21 cellular contexts compared by ENCODE assay signal in genomic region chr16:31478956-31479355, GRCh38. TPM values are rescaled to one million over a fixed set of nuclear protein-coding genes. Genes with fewer than 3 reads are reported as not detected.
DNase-seq lines count a peak whose midpoint lies in the region; ATAC-seq, FAIRE-seq and TF ChIP-seq lines count a peak whose summit lies in the region.
"Had no signal": no experiment of that assay in that cellular context is flagged by ENCODE, and none has a peak within 500 bp of the region (broad histone marks: within the 10 kb centered on the region; RNA-seq: fewer than 3 reads in every experiment).

No MANE protein-coding gene starts in this region.

- no peak overlapping the region for H3K27ac ChIP-seq in CD4-positive, alpha-beta T cell (ENCODE audit: low read depth, low read length)
- no peak overlapping the region for H3K27ac ChIP-seq in neuronal stem cell (replicated peaks; ENCODE audit: low read length)
- no peak overlapping the region for H3K27ac ChIP-seq in smooth muscle cell (ENCODE audit: low read depth)
- H3K27ac ChIP-seq: BLaER1 treated with 17β-estradiol and CSF1 and Interleukin-3, amounts not matched to agents 10 nM and 100 nM had no signal

- FAIRE-seq in bronchial epithelial cell (lab: Jason Lieb, UNC): peak; percentile 36
- FAIRE-seq: GM12878, GM18507, H1, HTR-8/SVneo had no signal

- DNase-seq in CD4-positive, alpha-beta T cell: no peak
- DNase-seq in bronchial epithelial cell (ENCODE audit: low read depth) (no peak), neuronal stem cell (ENCODE audit: low spot score) (no peak), smooth muscle cell (lab: John Stamatoyannopoulos, UW; ENCODE audit: unreplicated experiment) (no peak)
- no peak for DNase-seq in stimulated activated CD4-positive, alpha-beta T cell treated with anti-CD3 and anti-CD28 coated beads, Interleukin-4, amount 100 ng/mL, for 24 hours
- no peak for DNase-seq in activated CD8-positive, alpha-beta T cell treated with anti-CD3 and anti-CD28 coated beads for 36 hours
- DNase-seq: ACHN; Calu3; CD4-positive, CD25-positive, alpha-beta regulatory T cell; DMS79; HCEC 1CT; HFFc6 had no signal

- no peak overlapping the region for H2AFZ ChIP-seq in neuronal stem cell (ENCODE audit: low read length)
- no peak overlapping the region for H2AFZ ChIP-seq in smooth muscle cell (ENCODE audit: low read depth)

- H3K9ac ChIP-seq in neuronal stem cell (ENCODE audit: low read depth, low read length, poor library complexity): no peak overlapping the region
- no peak overlapping the region for H3K9ac ChIP-seq in smooth muscle cell (ENCODE audit: low read depth)
- H3K9ac ChIP-seq: BLaER1 treated with 17β-estradiol and CSF1 and Interleukin-3, amounts not matched to agents 10 nM and 100 nM had no signal

- no CpG with 5 or more reads among the region's 3 CpGs for WGBS in neuronal stem cell (ENCODE audit: extremely low coverage in 2 of 2, insufficient read length in 2 of 2, insufficient replicate concordance in 1 of 2), 2 donors
- WGBS in smooth muscle cell (ENCODE audit: low lambda C conversion rate): 87% methylated on average over 3 of the region's 3 CpGs

- no peak overlapping the region for H2BK15ac ChIP-seq in neuronal stem cell (ENCODE audit: low read length)

- no peak overlapping the region for H3K4ac ChIP-seq in neuronal stem cell (ENCODE audit: low read length)

- H3K4me1 ChIP-seq in neuronal stem cell (ENCODE audit: control insufficient read depth in 2 of 2, insufficient read depth in 1 of 2, low read depth in 1 of 2, low read length in 2 of 2) (peaks cover 0 to 6% of the 10 kb centered on the region in 2 donors), smooth muscle cell (ENCODE audit: low read depth) (no peaks in the 10 kb centered on the region)

- H3K9me3 Mint-ChIP-seq in CD4-positive, alpha-beta T cell: no peaks in the 10 kb centered on the region
- no peaks in the 10 kb centered on the region for H3K9me3 Mint-ChIP-seq in activated CD8-positive, alpha-beta T cell treated with anti-CD3 and anti-CD28 coated beads for 36 hours
- H3K9me3 Mint-ChIP-seq: CD4-positive, CD25-positive, alpha-beta regulatory T cell; HFFc6 had no signal

- H3K9me3 ChIP-seq in CD4-positive, alpha-beta T cell (ENCODE audit: control insufficient read depth, low read length): no peaks in the 10 kb centered on the region
- H3K9me3 ChIP-seq in neuronal stem cell (replicated peaks in 1 of 2; ENCODE audit: control insufficient read depth in 2 of 2, insufficient read depth in 1 of 2, low read depth in 1 of 2, low read length in 2 of 2): peaks cover 0 to 2% of the 10 kb centered on the region in 2 donors
- no peaks in the 10 kb centered on the region for H3K9me3 ChIP-seq in smooth muscle cell (replicated peaks; ENCODE audit: low read depth)
- H3K9me3 ChIP-seq: BLaER1 treated with 17β-estradiol and CSF1 and Interleukin-3, amounts not matched to agents 10 nM and 100 nM had no signal

- peak overlapping the region; percentile 97 for H4K8ac ChIP-seq in neuronal stem cell (ENCODE audit: low read depth, low read length)

- H2AK5ac ChIP-seq in neuronal stem cell (ENCODE audit: low read depth, low read length): no peak overlapping the region

- H2BK12ac ChIP-seq in neuronal stem cell (ENCODE audit: low read length): no peak overlapping the region

- H4K91ac ChIP-seq in neuronal stem cell (ENCODE audit: low read depth, low read length, poor library complexity): no peak overlapping the region

- H3F3A ChIP-seq in smooth muscle cell (ENCODE audit: low read depth): peaks cover 38% of the 10 kb centered on the region

- CTCF ChIA-PET in CD4-positive, alpha-beta T cell (lab: Charles Lee): interaction anchor here (0.9 to 1.5 kb wide), 2 partner anchors 18 to 29 kb away, joined by 3 read pairs; partner anchors contain the start of gene RUSF1
- CTCF ChIA-PET in activated CD8-positive, alpha-beta T cell treated with anti-CD3 and anti-CD28 coated beads for 36 hours (lab: Charles Lee): interaction anchor here (2.1 to 10.2 kb wide), 2 partner anchors 9 to 20 kb away, joined by 5 to 70 read pairs; partner anchors contain the start of gene ARMC5

- H3K4me3 ChIP-seq in bronchial epithelial cell (ENCODE audit: low read depth, low read length): no peak overlapping the region
- H3K4me3 ChIP-seq in neuronal stem cell (ENCODE audit: low read length in 2 of 2): no peak overlapping the region
- no peak overlapping the region for H3K4me3 ChIP-seq in smooth muscle cell
- H3K4me3 ChIP-seq: BLaER1 treated with 17β-estradiol and CSF1 and Interleukin-3, amounts not matched to agents 10 nM and 100 nM; GM12878 had no signal

- no peaks in the 10 kb centered on the region for H3K36me3 Mint-ChIP-seq in CD4-positive, alpha-beta T cell (ENCODE audit: low read depth)
- H3K36me3 Mint-ChIP-seq in activated CD8-positive, alpha-beta T cell treated with anti-CD3 and anti-CD28 coated beads for 36 hours (ENCODE audit: low read depth): no peaks in the 10 kb centered on the region
- H3K36me3 Mint-ChIP-seq: CD4-positive, CD25-positive, alpha-beta regulatory T cell had no signal

- H3K27me3 Mint-ChIP-seq in CD4-positive, alpha-beta T cell: no peaks in the 10 kb centered on the region
- H3K27me3 Mint-ChIP-seq in activated CD8-positive, alpha-beta T cell treated with anti-CD3 and anti-CD28 coated beads for 36 hours: peaks cover 2% of the 10 kb centered on the region
- H3K27me3 Mint-ChIP-seq: CD4-positive, CD25-positive, alpha-beta regulatory T cell had no signal

- no peak for TF ChIP-seq CTCF in CD4-positive, alpha-beta T cell (IDR thresholded peaks at IDR 0.05)
- TF ChIP-seq CTCF in bronchial epithelial cell (IDR thresholded peaks at IDR 0.05; ENCODE audit: insufficient read depth, low read length, severe bottlenecking) (no peak), smooth muscle cell (IDR thresholded peaks at IDR 0.05; ENCODE audit: borderline replicate concordance, insufficient read depth, poor library complexity, severe bottlenecking) (no peak)
- no peak for TF ChIP-seq CTCF in activated CD8-positive, alpha-beta T cell treated with anti-CD3 and anti-CD28 coated beads for 36 hours (IDR thresholded peaks at IDR 0.05)

- intact Hi-C loops in CD4-positive, alpha-beta T cell (cut with DNase I, micrococcal nuclease): no loop called here
- intact Hi-C loops in activated CD8-positive, alpha-beta T cell treated with anti-CD3 and anti-CD28 coated beads for 36 hours (cut with micrococcal nuclease): no loop called here

- no peak overlapping the region for H3K23ac ChIP-seq in neuronal stem cell (ENCODE audit: low read depth, low read length, poor library complexity)

- ATAC-seq in CD4-positive, alpha-beta T cell (ENCODE audit: poor library complexity): no peak
- no peak for ATAC-seq in activated CD8-positive, alpha-beta T cell treated with anti-CD3 and anti-CD28 coated beads for 36 hours
- no peak for ATAC-seq in HG02759 (IDR thresholded peaks at IDR 0.05; ENCODE audit: unreplicated experiment)
- ATAC-seq: GM12878 had no signal

- H3K14ac ChIP-seq in neuronal stem cell (ENCODE audit: low read length): peak overlapping the region; percentile 57

- H3K79me1 ChIP-seq in neuronal stem cell (ENCODE audit: low read depth, low read length): peaks cover 2% of the 10 kb centered on the region

- no peaks in the 10 kb centered on the region for H3K79me2 ChIP-seq in smooth muscle cell (ENCODE audit: low read depth)

- no peak overlapping the region for H2BK5ac ChIP-seq in neuronal stem cell (ENCODE audit: low read length)

- H3K27me3 ChIP-seq in CD4-positive, alpha-beta T cell (ENCODE audit: control insufficient read depth, insufficient read depth, low read length): no peaks in the 10 kb centered on the region
- H3K27me3 ChIP-seq in bronchial epithelial cell (ENCODE audit: control insufficient read depth, insufficient read depth, low read length): peaks cover 2% of the 10 kb centered on the region
- peaks cover 0 to 72% (median 24%) of the 10 kb centered on the region in 3 experiments for H3K27me3 ChIP-seq in neuronal stem cell (ENCODE audit: control insufficient read depth in 3 of 3, insufficient read depth in 3 of 3, low read depth in 1 of 3, low read length in 3 of 3)
- no peaks in the 10 kb centered on the region for H3K27me3 ChIP-seq in smooth muscle cell (ENCODE audit: low read depth)
- H3K27me3 ChIP-seq: BLaER1 treated with 17β-estradiol and CSF1 and Interleukin-3, amounts not matched to agents 10 nM and 100 nM had no signal

- no peak overlapping the region for H2BK120ac ChIP-seq in neuronal stem cell (ENCODE audit: low read depth, low read length)

- H3K36me3 ChIP-seq in bronchial epithelial cell (ENCODE audit: control insufficient read depth, insufficient read depth, low read length): peaks cover 18% of the 10 kb centered on the region
- peaks cover 0 to 26% of the 10 kb centered on the region in 2 donors for H3K36me3 ChIP-seq in neuronal stem cell (replicated peaks in 1 of 2; ENCODE audit: control insufficient read depth in 2 of 2, insufficient read depth in 2 of 2, low read length in 2 of 2)
- H3K36me3 ChIP-seq in smooth muscle cell (ENCODE audit: low read depth): peaks cover 6% of the 10 kb centered on the region

- POLR2A ChIA-PET in CD4-positive, alpha-beta T cell (lab: Charles Lee): interaction anchor here (4.0 to 6.2 kb wide), 2 partner anchors 9 to 20 kb away, joined by 32 to 69 read pairs; partner anchors contain the start of gene ARMC5
- POLR2A ChIA-PET in activated CD8-positive, alpha-beta T cell treated with anti-CD3 and anti-CD28 coated beads for 36 hours (lab: Charles Lee): interaction anchor here (0.6 to 1.0 kb wide), 2 partner anchors 28 to 394 kb away, joined by 3 read pairs; no protein-coding TSS in a partner anchor

- peaks cover 17% of the 10 kb centered on the region for H3K4me1 Mint-ChIP-seq in CD4-positive, alpha-beta T cell (ENCODE audit: low read depth)
- peaks cover 16% of the 10 kb centered on the region for H3K4me1 Mint-ChIP-seq in activated CD8-positive, alpha-beta T cell treated with anti-CD3 and anti-CD28 coated beads for 36 hours (ENCODE audit: low read depth)

- peak overlapping the region; percentile 62 for H3K27ac Mint-ChIP-seq in CD4-positive, alpha-beta T cell
- H3K27ac Mint-ChIP-seq in activated CD8-positive, alpha-beta T cell treated with anti-CD3 and anti-CD28 coated beads for 36 hours: no peak overlapping the region
- H3K27ac Mint-ChIP-seq: HFFc6 had no signal

- peaks cover 51% of the 10 kb centered on the region for H4K20me1 ChIP-seq in smooth muscle cell (ENCODE audit: low read depth)
- H4K20me1 ChIP-seq: BLaER1 treated with 17β-estradiol and CSF1 and Interleukin-3, amounts not matched to agents 10 nM and 100 nM had no signal

- H3K4me2 ChIP-seq in neuronal stem cell (ENCODE audit: insufficient read depth, low read length, poor library complexity, severe bottlenecking) (no peak overlapping the region), smooth muscle cell (no peak overlapping the region)

- peak overlapping the region; percentile 20 for H3K4me3 Mint-ChIP-seq in CD4-positive, alpha-beta T cell
- H3K4me3 Mint-ChIP-seq in activated CD8-positive, alpha-beta T cell treated with anti-CD3 and anti-CD28 coated beads for 36 hours: no peak overlapping the region
- H3K4me3 Mint-ChIP-seq: HFFc6 had no signal

- H3K18ac ChIP-seq in neuronal stem cell (ENCODE audit: low read length): no peak overlapping the region

RNA-seq across cellular contexts. Expression of gene SLC5A2, which starts 4.0 kb away (rescaled TPM):
- total RNA-seq in CD4-positive, alpha-beta T cell: 1 to 10 TPM; 4.1 to 5.3 TPM
- polyA plus RNA-seq in PFSK-1 (2012; ENCODE audit: insufficient read length, low read depth): 8.9 TPM
- under 0.01 TPM in 1 of 2 replicates, not detected in the other for total RNA-seq in bronchial epithelial cell
- polyA plus RNA-seq in neuronal stem cell (2013, experiment 1 of 2): not detected
- not detected for polyA plus RNA-seq in neuronal stem cell (2013, experiment 2 of 2)
- total RNA-seq in activated CD8-positive, alpha-beta T cell treated with anti-CD3 and anti-CD28 coated beads for 36 hours: not detected
- total RNA-seq in smooth muscle cell: 0.40 TPM in 1 of 2 replicates, not detected in the other
- polyA plus RNA-seq in smooth muscle cell: 5.1 and 10.6 TPM in 2 replicates
- total RNA-seq: A172, G401, GM12878 had no signal

RNA-seq across cellular contexts. Expression of gene TGFB1I1, which starts 7.0 kb away (rescaled TPM):
- under 1 TPM; 0.36 to 0.42 TPM for total RNA-seq in CD4-positive, alpha-beta T cell
- polyA plus RNA-seq in PFSK-1 (2012; ENCODE audit: insufficient read length, low read depth): 48.2 TPM
- total RNA-seq in bronchial epithelial cell: 1.6 and 2.8 TPM in 2 replicates
- polyA plus RNA-seq in neuronal stem cell (2013, experiment 1 of 2): 0.07 TPM
- 0.21 TPM for polyA plus RNA-seq in neuronal stem cell (2013, experiment 2 of 2)
- 1 to 10 TPM in 1 of 2 experiments, under 1 TPM in 1; 0.92 to 1.2 TPM for total RNA-seq in activated CD8-positive, alpha-beta T cell treated with anti-CD3 and anti-CD28 coated beads for 36 hours
- total RNA-seq in smooth muscle cell: 67.2 and 73.0 TPM in 2 replicates
- polyA plus RNA-seq in smooth muscle cell: 203 and 213 TPM in 2 replicates

RNA-seq across cellular contexts. Expression of gene ARMC5, which starts 19.7 kb away (rescaled TPM):
- total RNA-seq in CD4-positive, alpha-beta T cell: 10 to 100 TPM in 1 of 2 experiments, 1 to 10 TPM in 1; 8.5 to 10.8 TPM
- polyA plus RNA-seq in PFSK-1 (2012; ENCODE audit: insufficient read length, low read depth): 14.6 TPM
- total RNA-seq in bronchial epithelial cell (4.2 and 8.4 TPM in 2 replicates), smooth muscle cell (5.8 and 7.0 TPM in 2 replicates)
- polyA plus RNA-seq in neuronal stem cell (2013, experiment 1 of 2): 6.0 TPM
- 5.6 TPM for polyA plus RNA-seq in neuronal stem cell (2013, experiment 2 of 2)
- total RNA-seq in activated CD8-positive, alpha-beta T cell treated with anti-CD3 and anti-CD28 coated beads for 36 hours: 10 to 100 TPM in 1 of 2 experiments, 1 to 10 TPM in 1; 8.2 to 10.0 TPM
- 19.6 and 24.6 TPM in 2 replicates for polyA plus RNA-seq in smooth muscle cell

RNA-seq across cellular contexts. Expression of gene RUSF1, which starts 29.2 kb away (rescaled TPM):
- total RNA-seq in CD4-positive, alpha-beta T cell: 10 to 100 TPM; 69.2 to 73.2 TPM
- 44.8 TPM for polyA plus RNA-seq in PFSK-1 (2012; ENCODE audit: insufficient read length, low read depth)
- total RNA-seq in bronchial epithelial cell: 26.9 TPM in 2 replicates
- 35.6 TPM for polyA plus RNA-seq in neuronal stem cell (2013, experiment 1 of 2)
- polyA plus RNA-seq in neuronal stem cell (2013, experiment 2 of 2): 36.0 TPM
- 10 to 100 TPM; 35.8 to 36.7 TPM for total RNA-seq in activated CD8-positive, alpha-beta T cell treated with anti-CD3 and anti-CD28 coated beads for 36 hours
- total RNA-seq in smooth muscle cell: 55.9 and 68.7 TPM in 2 replicates
- 72.1 and 73.7 TPM in 2 replicates for polyA plus RNA-seq in smooth muscle cell

RNA-seq across cellular contexts. Expression of gene ZNF843, which starts 36.4 kb away (rescaled TPM):
- under 1 TPM in 1 of 2 experiments, not detected in 1; 0.16 TPM for total RNA-seq in CD4-positive, alpha-beta T cell
- polyA plus RNA-seq in PFSK-1 (2012; ENCODE audit: insufficient read length, low read depth): 0.10 TPM
- total RNA-seq in bronchial epithelial cell (under 0.01 and 0.13 TPM in 2 replicates), smooth muscle cell (1.6 and 2.2 TPM in 2 replicates)
- polyA plus RNA-seq in neuronal stem cell (2013, experiment 1 of 2): 1.4 TPM
- 1.3 TPM for polyA plus RNA-seq in neuronal stem cell (2013, experiment 2 of 2)
- total RNA-seq in activated CD8-positive, alpha-beta T cell treated with anti-CD3 and anti-CD28 coated beads for 36 hours: not detected
- 1.7 and 2.3 TPM in 2 replicates for polyA plus RNA-seq in smooth muscle cell
- total RNA-seq: A172, Calu3 had no signal

Comparison
In these comparisons a context has a peak if more than half of its experiments do, and no peak if none do; other contexts are left out.
1. RNA of gene TGFB1I1, which starts 7.0 kb away (total RNA-seq): 67.2 to 73.0 TPM in smooth muscle cell; 1.6 to 2.8 TPM in bronchial epithelial cell, 0.92 to 1.2 TPM in activated CD8-positive, alpha-beta T cell treated with anti-CD3 and anti-CD28 coated beads for 36 hours and 0.36 to 0.42 TPM in CD4-positive, alpha-beta T cell; every median in the first group is over 10 times any median in the second.